ENCODE assay signal across 16 cellular contexts in the genomic region with DNA sequence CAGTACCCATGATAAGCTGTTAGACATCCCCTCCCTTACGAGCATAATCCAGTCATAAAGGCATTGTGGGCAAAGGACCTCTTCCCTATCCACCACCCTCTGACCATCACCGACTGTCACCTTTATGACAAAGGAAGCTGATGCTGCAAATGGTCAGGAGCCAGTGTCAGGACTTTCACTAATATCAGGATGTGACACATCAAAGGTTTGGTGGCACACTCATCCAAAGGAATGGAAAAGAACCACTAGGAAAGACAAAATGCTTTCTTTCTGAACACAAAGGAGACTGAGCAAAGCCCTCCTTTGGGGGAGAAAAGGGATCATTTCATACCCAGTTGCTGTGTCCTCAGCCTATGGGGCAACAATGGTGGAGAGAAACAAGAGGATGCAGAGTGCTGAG.
"Had no signal": no experiment of that assay in that cellular context is flagged by ENCODE, and none has a peak within 500 bp of the region (broad histone marks: within the 10 kb centered on the region; RNA-seq: fewer than 3 reads in every experiment).

No MANE protein-coding gene starts in this region.

- H3K27me3 ChIP-seq: heart left ventricle, neutrophil, spleen, tibial artery, upper lobe of left lung, uterus had no signal

- H3K9me3 ChIP-seq: neutrophil, tibial artery, upper lobe of left lung, uterus had no signal

- DNase-seq: dermis blood vessel endothelial cell; erythroblast; heart left ventricle; hippocampal formation; mammary epithelial cell; mucosa of descending colon; naive thymus-derived CD8-positive, alpha-beta T cell; posterior cingulate gyrus; spleen; stimulated activated CD4-positive, alpha-beta T cell treated with anti-CD3 and anti-CD28 coated beads, Interleukin-15, amount 100 ng/mL, for 24 hours; stimulated activated CD4-positive, alpha-beta T cell treated with anti-CD3 and anti-CD28 coated beads, Interleukin-1b, Interleukin-23, amount 100 ng/mL, for 48 hours; stimulated activated CD4-positive, alpha-beta T cell treated with anti-CD3 and anti-CD28 coated beads, Interleukin-4, amount 100 ng/mL, for 24 hours; tibial artery; upper lobe of left lung; uterus had no signal

- H3K36me3 ChIP-seq: heart left ventricle, neutrophil, spleen, tibial artery, upper lobe of left lung, uterus had no signal

- H3K4me3 ChIP-seq: heart left ventricle, mucosa of descending colon, spleen, tibial artery, upper lobe of left lung, uterus had no signal

- H3K27ac ChIP-seq: heart left ventricle, neutrophil, spleen, tibial artery, upper lobe of left lung, uterus had no signal

- H3K4me1 ChIP-seq: spleen, tibial artery, upper lobe of left lung, uterus had no signal
